ENCODE assay signal across 7 cellular contexts in the genomic region with DNA sequence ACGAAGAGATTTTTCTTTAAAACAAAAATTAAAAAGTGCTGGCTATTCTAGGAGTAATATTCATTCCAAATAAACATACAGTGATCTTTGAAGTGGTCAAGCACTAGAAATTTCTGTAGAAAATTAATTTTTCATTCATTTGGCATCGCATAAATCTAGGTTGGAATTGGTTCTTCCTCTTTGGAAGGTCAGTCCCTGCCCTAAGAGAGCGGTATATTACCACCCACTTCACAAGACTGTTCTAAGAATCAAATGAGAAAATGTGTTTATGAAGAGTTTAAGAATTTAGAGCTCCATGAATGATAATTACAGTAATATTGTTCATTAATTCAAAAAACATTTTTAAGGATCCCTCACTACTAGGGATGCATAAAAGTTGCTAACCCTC. TPM values are rescaled to one million over a fixed set of nuclear protein-coding genes. Genes with fewer than 3 reads are reported as not detected.
DNase-seq lines count a peak whose midpoint lies in the region; ATAC-seq and TF ChIP-seq lines count a peak whose summit lies in the region.

No MANE protein-coding gene starts in this region.

- H3K9me3 ChIP-seq in HAP-1: no peaks in the 10 kb centered on the region
- H3K9me3 ChIP-seq in WERI-Rb-1 (ENCODE audit: severe bottlenecking): no peaks in the 10 kb centered on the region

- intact Hi-C loops in left cardiac atrium (cut with DNase I): loop anchor here in 1 of 2 donors (10.0 kb wide), 1 partner anchor 51 kb away; no protein-coding TSS in a partner anchor

- DNase-seq in HAP-1 (ENCODE audit: low spot score in 2 of 2) (no peak), WERI-Rb-1 (no peak), left cardiac atrium (no peak), NAMALWA (ENCODE audit: low spot score) (no peak), NCI-H510A treated with DMSO at 0.1 percent for 48 hours (lab: John Stamatoyannopoulos, UW) (no peak)

- no peak for TF ChIP-seq CTCF in WERI-Rb-1 (IDR thresholded peaks at IDR 0.05; ENCODE audit: low read depth, low read length)

- H3K4me3 ChIP-seq in HAP-1: peak overlapping the region; percentile 70
- H3K4me3 ChIP-seq in WERI-Rb-1 (ENCODE audit: low read depth, low read length): peak overlapping the region; percentile 71
- H3K4me3 ChIP-seq in skin epidermis: peak overlapping the region in 6 of 7 experiments; percentile 53 to 85 (median 63)

- no peaks in the 10 kb centered on the region for H3K27me3 ChIP-seq in HAP-1 (ENCODE audit: low read depth)
- no peaks in the 10 kb centered on the region for H3K27me3 ChIP-seq in WERI-Rb-1 (ENCODE audit: insufficient read depth, low read depth, severe bottlenecking)

- ATAC-seq in left cardiac atrium: peak; percentile 5 to 24
- no peak for ATAC-seq in GM21528 (IDR thresholded peaks at IDR 0.05; ENCODE audit: low FRiP score, unreplicated experiment)

- H3K4me1 ChIP-seq in HAP-1: peaks cover 42% of the 10 kb centered on the region

- H3K36me3 ChIP-seq in HAP-1 (replicated peaks) (peaks cover 9% of the 10 kb centered on the region), WERI-Rb-1 (no peaks in the 10 kb centered on the region; the same call in none of the 2 replicates)

- in situ Hi-C loops in HAP-1 (cut with MboI; ENCODE audit: low sequenced_read_pairs): no loop called here

- H3K27ac ChIP-seq in WERI-Rb-1 (peak overlapping the region; percentile 75), skin epidermis (peak overlapping the region in 18 of 21 experiments; percentile 40 to 85 (median 68))

RNA-seq across cellular contexts. Expression of gene GEMIN2, which starts 0.4 kb away (rescaled TPM):
- total RNA-seq in left cardiac atrium: 1 to 10 TPM; 5.4 to 9.1 TPM

RNA-seq across cellular contexts. Expression of gene SEC23A, which starts 10.6 kb away (rescaled TPM):
- total RNA-seq in left cardiac atrium: 100 to 1,000 TPM in 1 of 2 donors, 10 to 100 TPM in 1; 87.1 to 140 TPM

RNA-seq across cellular contexts. Expression of gene TRAPPC6B, which starts 56.5 kb away (rescaled TPM):
- total RNA-seq in left cardiac atrium: 10 to 100 TPM; 21.1 to 25.0 TPM
